2 cellular contexts compared by ENCODE assay signal in genomic region chr17:82959990-82960418, GRCh38.
TF ChIP-seq lines count a peak whose summit lies in the region.

No MANE protein-coding gene starts in this region.

TF ChIP-seq in HepG2, 621 proteins besides CTCF, POLR2A, EP300 and RAD21 (continued from another document):
- TF ChIP-seq ZNF691 (CRISPR knock-in tag; IDR thresholded peaks at IDR 0.05; ENCODE audit: borderline replicate concordance, low read depth) (no peak), ZMYM3 (CRISPR knock-in tag; IDR thresholded peaks at IDR 0.05) (no peak), YEATS2 (CRISPR knock-in tag; IDR thresholded peaks at IDR 0.05; ENCODE audit: borderline replicate concordance) (no peak), ZBTB20 (CRISPR knock-in tag; IDR thresholded peaks at IDR 0.05; ENCODE audit: borderline replicate concordance, low read depth) (no peak), FOXA3 (CRISPR knock-in tag; IDR thresholded peaks at IDR 0.05) (no peak), ZSCAN31 (CRISPR knock-in tag; IDR thresholded peaks at IDR 0.05; ENCODE audit: low read depth) (no peak), ZNF782 (CRISPR knock-in tag; IDR thresholded peaks at IDR 0.05; ENCODE audit: borderline replicate concordance) (no peak), ZSCAN21 (CRISPR knock-in tag; IDR thresholded peaks at IDR 0.05; ENCODE audit: borderline replicate concordance) (no peak), ZNF430 (CRISPR knock-in tag; IDR thresholded peaks at IDR 0.05) (no peak), ZNF598 (CRISPR knock-in tag; IDR thresholded peaks at IDR 0.05; ENCODE audit: borderline replicate concordance) (no peak), ZSCAN22 (CRISPR knock-in tag; IDR thresholded peaks at IDR 0.05) (no peak), ZNF24 (IDR thresholded peaks at IDR 0.05) (no peak), THRA (CRISPR knock-in tag; IDR thresholded peaks at IDR 0.05; ENCODE audit: borderline replicate concordance) (no peak), ZNF674 (CRISPR knock-in tag; IDR thresholded peaks at IDR 0.05; ENCODE audit: low read depth) (no peak), ZNF788 (CRISPR knock-in tag; IDR thresholded peaks at IDR 0.05; ENCODE audit: borderline replicate concordance) (no peak)

TF ChIP-seq in SK-N-SH treated with all-trans-retinoic acid at 6 μM for 48 hours, 23 proteins besides CTCF, POLR2A, EP300 and RAD21 (continued from another document):
- TF ChIP-seq TSHZ2 (CRISPR knock-in tag; IDR thresholded peaks at IDR 0.05), result no peak
